ENCODE assay signal across 27 cellular contexts in the genomic region with DNA sequence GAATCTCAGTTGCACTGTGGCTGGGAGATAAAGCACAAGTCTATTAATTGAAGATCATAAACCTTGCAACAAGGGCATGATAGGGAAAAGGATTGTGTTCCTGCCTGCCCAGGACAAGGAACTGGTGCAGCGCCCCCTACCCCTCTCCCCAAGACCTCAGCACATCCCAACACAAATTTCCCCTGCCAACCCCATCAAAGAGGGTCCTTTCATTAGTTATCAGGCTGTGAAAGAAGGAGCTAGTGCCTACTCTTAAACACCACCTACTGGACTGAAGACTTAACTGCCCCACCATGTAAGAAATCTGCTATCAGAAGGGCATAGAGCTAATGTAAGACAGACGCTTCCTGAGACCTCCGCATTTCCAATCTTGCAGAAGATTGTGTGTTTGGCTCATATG.
A peak's percentile ranks its signal among the peaks of the same experiment; 100 is the strongest.
DNase-seq lines count a peak whose midpoint lies in the region; ATAC-seq, FAIRE-seq and TF ChIP-seq lines count a peak whose summit lies in the region.
"Had no signal": no experiment of that assay in that cellular context is flagged by ENCODE, and none has a peak within 500 bp of the region (broad histone marks: within the 10 kb centered on the region; RNA-seq: fewer than 3 reads in every experiment).

No MANE protein-coding gene starts in this region.

- no peak for FAIRE-seq in frontal cortex (lab: Jason Lieb, UNC)
- FAIRE-seq: A204.1, G401.6, GM12878, HepG2 had no signal

- H3K9me3 ChIP-seq in PC-3 (ENCODE audit: low read length) = no peaks in the 10 kb centered on the region

- no peaks in the 10 kb centered on the region for H3F3A ChIP-seq in PC-3 (ENCODE audit: low read length, unreplicated experiment)

- H3K4me3 ChIP-seq in GM12875 (ENCODE audit: low read depth, low read length) (no peak overlapping the region), PC-3 (ENCODE audit: low read length) (no peak overlapping the region)
- H3K4me3 ChIP-seq: GM12878 had no signal

- H3K27ac Mint-ChIP-seq in effector memory CD8-positive, alpha-beta T cell = no peak overlapping the region
- H3K27ac Mint-ChIP-seq: CD8-positive, alpha-beta memory T cell; H9; T-cell had no signal

- no TSS peak for BruUV-seq in PC-3 (replicated peaks; lab: Mats Ljungman, UMichigan)

- POLR2A ChIA-PET in PC-3 (lab: Charles Lee; ENCODE audit: unreplicated experiment) = no interaction called here

- no peaks in the 10 kb centered on the region for H3K79me2 ChIP-seq in PC-3 (ENCODE audit: low read length)

- H2AFZ ChIP-seq in PC-3 (ENCODE audit: low read length) = no peak overlapping the region

- H3K4me3 Mint-ChIP-seq in effector memory CD8-positive, alpha-beta T cell = no peak overlapping the region
- H3K4me3 Mint-ChIP-seq: CD14-positive monocyte; CD8-positive, alpha-beta memory T cell; H9; T-cell had no signal

- no peaks in the 10 kb centered on the region for H3K36me3 Mint-ChIP-seq in effector memory CD8-positive, alpha-beta T cell (ENCODE audit: insufficient read depth)
- H3K36me3 Mint-ChIP-seq: CD14-positive monocyte; CD8-positive, alpha-beta memory T cell; T-cell had no signal

- no peak overlapping the region for H3K27ac ChIP-seq in PC-3 (ENCODE audit: low read length)
- H3K27ac ChIP-seq: RWPE1 had no signal

- intact Hi-C loops in PC-3 (cut with micrococcal nuclease) = no loop called here

- no peaks in the 10 kb centered on the region for H4K20me1 ChIP-seq in PC-3 (ENCODE audit: low read length)

- no peak overlapping the region for H3K4me2 ChIP-seq in PC-3 (ENCODE audit: low read length)

- TF ChIP-seq CTCF in GM12875 (IDR thresholded peaks at IDR 0.05; ENCODE audit: borderline replicate concordance, insufficient read depth, low read depth, low read length) (0 out of 2 replicates have a peak, but pooled peaks have one; percentile 5), PC-3 (conservative IDR thresholded peaks at IDR 0.05; ENCODE audit: low read depth, low read length) (peak; percentile 35)

- no peaks in the 10 kb centered on the region for H3K36me3 ChIP-seq in PC-3 (ENCODE audit: low read depth, low read length)

- ATAC-seq in PC-3 (no peak), GM19035 (IDR thresholded peaks at IDR 0.05; ENCODE audit: unreplicated experiment) (no peak)
- no peak for ATAC-seq in effector memory CD8-positive, alpha-beta T cell (replicated peaks)
- ATAC-seq: GM12878, HepG2, T-cell had no signal

- no peaks in the 10 kb centered on the region for H3K27me3 Mint-ChIP-seq in effector memory CD8-positive, alpha-beta T cell
- H3K27me3 Mint-ChIP-seq: CD8-positive, alpha-beta memory T cell; T-cell had no signal

- no peak overlapping the region for H3K9ac ChIP-seq in PC-3 (ENCODE audit: low read length)

- H3K4me1 ChIP-seq in PC-3 (ENCODE audit: insufficient read depth, low read length) = no peaks in the 10 kb centered on the region

- H3K27me3 ChIP-seq in PC-3 (ENCODE audit: low read length) = no peaks in the 10 kb centered on the region

- no peaks in the 10 kb centered on the region for H3K9me2 ChIP-seq in PC-3 (replicated peaks; ENCODE audit: low read length)

- CTCF ChIA-PET in PC-3 (lab: Charles Lee) = no interaction called here

- DNase-seq in NCI-H748 (lab: John Stamatoyannopoulos, UW; ENCODE audit: unreplicated experiment) = peak; percentile 6
- no peak for DNase-seq in NCI-H748 treated with DMSO at 0.1 percent for 48 hours (lab: John Stamatoyannopoulos, UW)
- DNase-seq in PC-3 = no peak
- peak; percentile 38 for DNase-seq in iPS DF 4.7 (ENCODE audit: extremely low read depth, low spot score)
- no peak for DNase-seq in frontal cortex (ENCODE audit: low spot score in 2 of 2)
- DNase-seq in effector memory CD8-positive, alpha-beta T cell = no peak
- DNase-seq: AML-193; Calu3; CD8-positive, alpha-beta memory T cell; H9; Karpas-422; NCI-H1092 treated with DMSO at 0.1 percent for 48 hours; NCI-H1436; NCI-H187; NCI-H2081 treated with DMSO at 0.1 percent for 48 hours; NCI-H446; NCI-H526 treated with DMSO at 0.1 percent for 48 hours; SHP77; T-cell had no signal

- peaks cover 0 to 6% of the 10 kb centered on the region in 2 donors for H3K9me3 Mint-ChIP-seq in effector memory CD8-positive, alpha-beta T cell

- H3K4me1 Mint-ChIP-seq in effector memory CD8-positive, alpha-beta T cell (ENCODE audit: low read depth in 2 of 2) = no peaks in the 10 kb centered on the region
- H3K4me1 Mint-ChIP-seq: CD14-positive monocyte; CD8-positive, alpha-beta memory T cell; H9; T-cell had no signal

Comparison
In these comparisons a context has a peak if more than half of its experiments do, and no peak if none do; other contexts are left out.
1. DNase-seq: peak in NCI-H748 (single experiment) and iPS DF 4.7 (single experiment); none in NCI-H748 treated with DMSO at 0.1 percent for 48 hours (single experiment), PC-3 (single experiment), frontal cortex (0 of 2) and effector memory CD8-positive, alpha-beta T cell (0 of 3).